ENCODE assay signal across 1 cellular context in the genomic region with DNA sequence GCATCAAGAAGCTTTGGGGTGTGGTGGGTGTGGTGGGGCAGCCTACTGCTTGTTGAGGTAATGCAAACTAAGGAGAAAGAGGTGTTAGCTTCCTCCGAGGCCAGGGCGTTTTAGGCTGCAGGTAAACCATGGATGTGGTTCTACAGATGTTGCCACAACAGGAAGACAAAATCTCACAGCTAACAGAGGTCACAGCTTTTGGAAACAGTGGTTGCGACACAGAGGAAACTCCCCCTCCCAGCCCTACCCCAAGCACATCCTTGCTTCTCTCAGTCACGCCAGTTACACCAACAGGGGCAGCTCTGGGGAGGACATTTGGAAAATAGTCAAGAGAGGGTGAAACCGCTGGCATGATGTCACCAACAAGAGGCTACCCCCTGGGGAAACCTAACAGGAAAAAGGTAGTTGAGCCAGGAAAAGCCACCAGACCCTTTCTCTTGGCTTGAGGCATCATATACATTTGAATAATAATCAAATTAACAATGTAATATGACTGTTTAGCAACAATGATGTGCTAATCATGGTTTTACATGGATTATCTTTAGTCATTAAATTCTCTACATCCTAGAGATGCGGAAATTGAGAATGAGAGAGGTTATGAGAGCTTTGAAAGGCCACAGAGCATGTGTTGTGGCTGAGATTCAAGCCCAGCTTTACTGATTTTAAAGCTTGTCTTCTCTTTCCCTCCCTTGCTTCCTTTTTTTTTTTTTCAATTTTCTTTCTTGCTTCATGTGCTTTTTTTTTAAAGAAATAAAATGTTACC.
TF ChIP-seq lines count a peak whose summit lies in the region.

No MANE protein-coding gene starts in this region.

TF ChIP-seq in HEK293, 187 proteins besides CTCF, POLR2A, EP300 and RAD21 (continued from another document):
- TF ChIP-seq PRDM10 (tag by site-specific recombination; IDR thresholded peaks at IDR 0.05) (peak; percentile 51; the same call in 1 of the 2 replicates), ZNF416 (tag by site-specific recombination; IDR thresholded peaks at IDR 0.05) (no peak)
